In genomic region chr16:10941935-10942351, GRCh38 we compare ENCODE assay signal across 1 cellular context.
A peak's percentile ranks its signal among the peaks of the same experiment; 100 is the strongest.
TF ChIP-seq lines count a peak whose summit lies in the region.

No MANE protein-coding gene starts in this region.

TF ChIP-seq in Ishikawa, 13 proteins besides CTCF, POLR2A, EP300 and RAD21:
- 0 out of 2 replicates have a peak, but pooled peaks have one; percentile 4 for TF ChIP-seq MAX (IDR thresholded peaks at IDR 0.05)
